In genomic region chr4:78776031-78776728, GRCh38 we compare ENCODE assay signal across 8 cellular contexts. TPM values are rescaled to one million over a fixed set of nuclear protein-coding genes. Genes with fewer than 3 reads are reported as not detected.
A peak's percentile ranks its signal among the peaks of the same experiment; 100 is the strongest.
DNase-seq lines count a peak whose midpoint lies in the region; ATAC-seq lines count a peak whose summit lies in the region.

TSS of gene BMP2K (plus strand) at chr4:78776350. CDS start at chr4:78776544, 194 bp downstream.

- DNase-seq in SHP77 (lab: John Stamatoyannopoulos, UW) (peak; percentile 34 to 68), SHP77 treated with DMSO at 0.1 percent for 48 hours (lab: John Stamatoyannopoulos, UW) (no peak), NCI-H1930 (lab: John Stamatoyannopoulos, UW) (peak; percentile 64 to 73), cerebellum (ENCODE audit: low spot score) (peak; percentile 81), kidney glomerular epithelial cell (lab: John Stamatoyannopoulos, UW) (peak; percentile 63)
- peak; percentile 50 to 68 for DNase-seq in stimulated activated CD4-positive, alpha-beta T cell treated with anti-CD3 and anti-CD28 coated beads, Interleukin-1b, Interleukin-23, amount 100 ng/mL, for 1 hour (ENCODE audit: low read depth in 2 of 2)

- ATAC-seq in HG02763 (IDR thresholded peaks at IDR 0.05; ENCODE audit: unreplicated experiment) = peak; percentile 66
- ATAC-seq in activated CD4-positive, CD25-positive, alpha-beta regulatory T cell treated with anti-CD3 and anti-CD28 coated beads, Interleukin-2, amount 50 U/mL, for 24 hours = peak; percentile 80 to 85

RNA-seq across cellular contexts. Expression of gene BMP2K, which starts in this region (rescaled TPM):
- total RNA-seq in cerebellum = 107 TPM
